Comparison of ENCODE assay signal across 8 cellular contexts in genomic region chr7:1028044-1028770, GRCh38. TPM values are rescaled to one million over a fixed set of nuclear protein-coding genes. Genes with fewer than 3 reads are reported as not detected.
A peak's percentile ranks its signal among the peaks of the same experiment; 100 is the strongest.
DNase-seq lines count a peak whose midpoint lies in the region; ATAC-seq and TF ChIP-seq lines count a peak whose summit lies in the region.

No MANE protein-coding gene starts in this region.

- H3K4me3 ChIP-seq in dorsolateral prefrontal cortex (peak overlapping the region; percentile 64 to 97 (median 83)), lower leg skin (ENCODE audit: low read depth, poor library complexity, severe bottlenecking) (peak overlapping the region; percentile 40)

- intact Hi-C loops in dorsolateral prefrontal cortex (cut with DNase I) (loop anchor here in 1 of 2 donors (5.0 kb wide), 1 partner anchor 36 kb away; no protein-coding TSS in a partner anchor), lower leg skin (cut with DNase I; ENCODE audit: low total_unique reads) (no loop called here)

- ATAC-seq in GM18861 (IDR thresholded peaks at IDR 0.05; ENCODE audit: unreplicated experiment) (peak; percentile 41), HG03095 (IDR thresholded peaks at IDR 0.05; ENCODE audit: unreplicated experiment) (peak; percentile 35)

- peak in 13 of 56 donors; percentile 2 to 32 (median 19) for TF ChIP-seq CTCF in dorsolateral prefrontal cortex (IDR thresholded peaks at IDR 0.05 in 54 of 56, conservative IDR thresholded peaks at IDR 0.05 in 2 of 56; ENCODE audit: low read depth in 1 of 56, partially characterized antibody in 56 of 56)
- no peak for TF ChIP-seq CTCF in lower leg skin (IDR thresholded peaks at IDR 0.05)

- 2 to 4% methylated on average over 13 to 48 of the region's 77 CpGs for WGBS in lower leg skin, 2 donors

- DNase-seq in ACHN: peak; percentile 93
- DNase-seq in NCI-H345 (lab: John Stamatoyannopoulos, UW): peak; percentile 83
- peak; percentile 69 to 79 for DNase-seq in activated CD4-positive, alpha-beta T cell treated with anti-CD3 and anti-CD28 coated beads, Interleukin-2, amount 50 U/mL, for 24 hours (ENCODE audit: low read depth in 1 of 2, low spot score in 1 of 2)
- peak; percentile 69 to 95 (median 86) for DNase-seq in dorsolateral prefrontal cortex
- peak; percentile 76 to 97 for DNase-seq in lower leg skin (ENCODE audit: low spot score in 2 of 2)
- peak; percentile 88 for DNase-seq in stimulated activated CD4-positive, alpha-beta T cell treated with anti-CD3 and anti-CD28 coated beads, Interleukin-4, amount 100 ng/mL, for 1 hour

- H3K27me3 ChIP-seq in dorsolateral prefrontal cortex: no peaks in the 10 kb centered on the region

- peak overlapping the region; percentile 74 to 99 (median 94) for H3K27ac ChIP-seq in dorsolateral prefrontal cortex

- in situ Hi-C loops in ACHN (cut with HindIII; ENCODE audit: low pct_ligation_motif_present, low pct_unique_long_range_greater_than_20kb, low sequenced_read_pairs): no loop called here

- TF ChIP-seq POLR2A in lower leg skin (IDR thresholded peaks at IDR 0.05): no peak

RNA-seq across cellular contexts. Expression of gene GPR146, which starts 16.1 kb away (rescaled TPM):
- total RNA-seq in dorsolateral prefrontal cortex: 10 to 100 TPM in 110 of 120 experiments, 1 to 10 TPM in 10; 7.2 to 46.2 (median 18.2) TPM
- total RNA-seq in lower leg skin: 10 to 100 TPM; 26.9 to 61.7 (median 39.0) TPM

RNA-seq across cellular contexts. Expression of gene CYP2W1, which starts 45.2 kb away (rescaled TPM):
- total RNA-seq in dorsolateral prefrontal cortex (under 1 TPM in 4 of 120 experiments, not detected in 116; 0.24 to 0.52 (median 0.33) TPM), lower leg skin (10 to 100 TPM; 11.7 to 31.6 (median 19.3) TPM)

RNA-seq across cellular contexts. Expression of gene COX19, which starts 52.9 kb away (rescaled TPM):
- total RNA-seq in dorsolateral prefrontal cortex (10 to 100 TPM; 11.2 to 38.9 (median 18.5) TPM), lower leg skin (10 to 100 TPM; 13.0 to 25.1 (median 15.1) TPM)

RNA-seq across cellular contexts. Expression of gene GPER1, which starts 59.7 kb away (rescaled TPM):
- total RNA-seq in dorsolateral prefrontal cortex (10 to 100 TPM in 51 of 120 experiments, 1 to 10 TPM in 69; 2.4 to 37.0 (median 9.3) TPM), lower leg skin (1 to 10 TPM; 1.1 to 4.5 (median 3.1) TPM)

Comparison
In these comparisons a context has a peak if more than half of its experiments do, and no peak if none do; other contexts are left out.
1. Peak in every context shown above with its lines: DNase-seq, ATAC-seq, H3K4me3 ChIP-seq and H3K27ac ChIP-seq.
2. RNA of gene CYP2W1, which starts 45.2 kb away (total RNA-seq): 11.7 to 31.6 TPM in lower leg skin; 0.24 to 0.52 TPM in dorsolateral prefrontal cortex; every median in the first group is over 4 times any median in the second.